Comparison of ENCODE assay signal across 29 cellular contexts in genomic region chr7:86202833-86203232, GRCh38.
"Had no signal": no experiment of that assay in that cellular context is flagged by ENCODE, and none has a peak within 500 bp of the region (broad histone marks: within the 10 kb centered on the region; RNA-seq: fewer than 3 reads in every experiment).

No MANE protein-coding gene starts in this region.

- H3K27ac ChIP-seq: stomach, suprapubic skin, testis, thoracic aorta, thyroid gland, tibial artery, tibial nerve, transverse colon, upper lobe of left lung, upper lobe of right lung, uterus, vagina had no signal

- H3K36me3 ChIP-seq: stomach, suprapubic skin, thoracic aorta, thyroid gland, tibial artery, tibial nerve, transverse colon, upper lobe of left lung, upper lobe of right lung, uterus, vagina had no signal

- H3K9me3 ChIP-seq: suprapubic skin, testis, thoracic aorta, thyroid gland, upper lobe of right lung, uterus, vagina had no signal

- H3K9me3 Mint-ChIP-seq: stimulated activated naive CD8-positive, alpha-beta T cell treated with anti-CD3 and anti-CD28 coated beads, Interleukin-15, Interleukin-2, amounts not matched to agents 100 ng/mL and 50 ng/mL, for 24 hours; type B pancreatic cell had no signal

- FAIRE-seq: urothelium cell line had no signal

- H3K4me1 Mint-ChIP-seq: stimulated activated effector memory CD8-positive, alpha-beta T cell treated with anti-CD3 and anti-CD28 coated beads, Interleukin-12 subunit alpha, Interleukin-12 subunit beta, amount 100 ng/mL, for 72 hours; stimulated activated memory B cell treated with anti-CD40 and anti-IgM and Interleukin-4, amounts not matched to agents 10 μg/mL and 1 μg/mL and 100 μg/mL, for 72 hours; stimulated activated naive B cell treated with anti-CD40 and anti-IgM and Interleukin-4, amounts not matched to agents 10 μg/mL and 1 μg/mL and 100 μg/mL, for 72 hours; stimulated activated naive CD8-positive, alpha-beta T cell treated with anti-CD3 and anti-CD28 coated beads, Interleukin-15, amount 100 ng/mL, for 72 hours had no signal

- H3K27me3 Mint-ChIP-seq: stimulated activated memory B cell treated with anti-CD40 and anti-IgM and Interleukin-4, amounts not matched to agents 10 μg/mL and 1 μg/mL and 100 μg/mL, for 72 hours; stimulated activated naive B cell treated with anti-CD40 and anti-IgM and Interleukin-4, amounts not matched to agents 10 μg/mL and 1 μg/mL and 100 μg/mL, for 72 hours; stimulated activated naive CD8-positive, alpha-beta T cell treated with anti-CD3 and anti-CD28 coated beads, Interleukin-15, amount 100 ng/mL, for 72 hours; stimulated activated naive CD8-positive, alpha-beta T cell treated with anti-CD3 and anti-CD28 coated beads, Interleukin-15, Interleukin-2, amounts not matched to agents 100 ng/mL and 50 ng/mL, for 24 hours; type B pancreatic cell had no signal

- H3K36me3 Mint-ChIP-seq: stimulated activated effector memory CD8-positive, alpha-beta T cell treated with anti-CD3 and anti-CD28 coated beads, Interleukin-12 subunit alpha, Interleukin-12 subunit beta, amount 100 ng/mL, for 72 hours; stimulated activated memory B cell treated with anti-CD40 and anti-IgM and Interleukin-4, amounts not matched to agents 10 μg/mL and 1 μg/mL and 100 μg/mL, for 72 hours; stimulated activated naive B cell treated with anti-CD40 and anti-IgM and Interleukin-4, amounts not matched to agents 10 μg/mL and 1 μg/mL and 100 μg/mL, for 72 hours; type B pancreatic cell had no signal

- H3K4me3 ChIP-seq: stomach, suprapubic skin, testis, thoracic aorta, thyroid gland, tibial artery, tibial nerve, transverse colon, upper lobe of left lung, upper lobe of right lung, uterus, vagina had no signal

- DNase-seq: stimulated activated CD4-positive, alpha-beta T cell treated with anti-CD3 and anti-CD28 coated beads, Interleukin-2, amount 100 ng/mL, for 48 hours; stimulated activated CD4-positive, alpha-beta T cell treated with anti-CD3 and anti-CD28 coated beads, Interleukin-4, amount 100 ng/mL, for 1 hour; stimulated activated CD4-positive, alpha-beta T cell treated with anti-CD3 and anti-CD28 coated beads, Interleukin-4, amount 100 ng/mL, for 24 hours; stimulated activated CD4-positive, alpha-beta T cell treated with anti-CD3 and anti-CD28 coated beads, Interleukin-4, amount 100 ng/mL, for 4 hours; stimulated activated CD8-positive, alpha-beta memory T cell treated with anti-CD3 and anti-CD28 coated beads, Interleukin-4, amount 100 ng/mL, for 48 hours; stimulated activated naive B cell treated with anti-CD40 and anti-IgM and Interleukin-4, amounts not matched to agents 10 μg/mL and 1 μg/mL and 100 μg/mL, for 72 hours; stimulated activated naive CD4-positive, alpha-beta T cell; stimulated activated naive CD4-positive, alpha-beta T cell treated with Interleukin-2 at 50 U/mL for 16 hours; stimulated activated naive CD8-positive, alpha-beta T cell treated with anti-CD3 and anti-CD28 coated beads, Interleukin-15, amount 100 ng/mL, for 72 hours; stimulated activated naive CD8-positive, alpha-beta T cell treated with anti-CD3 and anti-CD28 coated beads, Interleukin-15, Interleukin-2, amounts not matched to agents 100 U/mL and 50 U/mL, for 24 hours; stomach; substantia nigra; testis; thyroid gland; tibial artery; transverse colon; trophoblast cell; upper lobe of left lung; upper lobe of right lung; uterus had no signal

- H3K4me3 Mint-ChIP-seq: stimulated activated effector memory CD8-positive, alpha-beta T cell treated with anti-CD3 and anti-CD28 coated beads, Interleukin-12 subunit alpha, Interleukin-12 subunit beta, amount 100 ng/mL, for 72 hours; stimulated activated memory B cell treated with anti-CD40 and anti-IgM and Interleukin-4, amounts not matched to agents 10 μg/mL and 1 μg/mL and 100 μg/mL, for 72 hours; stimulated activated naive B cell treated with anti-CD40 and anti-IgM and Interleukin-4, amounts not matched to agents 10 μg/mL and 1 μg/mL and 100 μg/mL, for 72 hours; stimulated activated naive CD8-positive, alpha-beta T cell treated with anti-CD3 and anti-CD28 coated beads, Interleukin-15, amount 100 ng/mL, for 72 hours; stimulated activated naive CD8-positive, alpha-beta T cell treated with anti-CD3 and anti-CD28 coated beads, Interleukin-15, Interleukin-2, amounts not matched to agents 100 ng/mL and 50 ng/mL, for 24 hours; type B pancreatic cell had no signal

- H3K27me3 ChIP-seq: stomach, suprapubic skin, testis, thyroid gland, tibial artery, tibial nerve, transverse colon, upper lobe of left lung, upper lobe of right lung, uterus, vagina had no signal

- H3K4me1 ChIP-seq: stomach, suprapubic skin, testis, thyroid gland, tibial artery, tibial nerve, transverse colon, upper lobe of left lung, upper lobe of right lung, uterus, vagina had no signal

- H3K27ac Mint-ChIP-seq: stimulated activated effector memory CD8-positive, alpha-beta T cell treated with anti-CD3 and anti-CD28 coated beads, Interleukin-12 subunit alpha, Interleukin-12 subunit beta, amount 100 ng/mL, for 72 hours; stimulated activated memory B cell treated with anti-CD40 and anti-IgM and Interleukin-4, amounts not matched to agents 10 μg/mL and 1 μg/mL and 100 μg/mL, for 72 hours; stimulated activated naive B cell treated with anti-CD40 and anti-IgM and Interleukin-4, amounts not matched to agents 10 μg/mL and 1 μg/mL and 100 μg/mL, for 72 hours; stimulated activated naive CD8-positive, alpha-beta T cell treated with anti-CD3 and anti-CD28 coated beads, Interleukin-15, amount 100 ng/mL, for 72 hours; stimulated activated naive CD8-positive, alpha-beta T cell treated with anti-CD3 and anti-CD28 coated beads, Interleukin-15, Interleukin-2, amounts not matched to agents 100 ng/mL and 50 ng/mL, for 24 hours; type B pancreatic cell had no signal
